1 cellular context compared by ENCODE assay signal in the genomic region with DNA sequence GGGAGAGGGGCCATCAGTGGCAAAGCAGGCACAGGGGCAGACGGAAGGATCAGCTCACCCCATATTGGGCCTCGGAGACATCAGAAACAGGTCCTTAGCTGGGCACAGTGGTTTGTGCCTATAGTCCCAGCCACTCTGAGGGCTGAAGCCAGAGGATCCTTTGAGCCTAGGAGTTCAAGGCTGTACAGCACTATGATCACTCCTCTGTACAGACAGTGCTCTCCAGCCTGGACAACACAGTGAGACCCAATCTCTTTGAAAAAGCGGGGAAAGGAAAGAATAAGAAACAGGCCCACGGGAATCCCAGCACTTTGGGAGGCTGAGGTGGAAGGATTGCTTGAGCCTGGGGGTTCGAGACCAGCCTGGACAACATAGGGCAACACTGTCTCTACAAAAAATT.
TF ChIP-seq lines count a peak whose summit lies in the region.

No MANE protein-coding gene starts in this region.

TF ChIP-seq in IMR-90, 13 proteins besides CTCF, POLR2A, EP300 and RAD21:
- TF ChIP-seq MAFK (IDR thresholded peaks at IDR 0.05; ENCODE audit: low read depth, low read length) (no peak), RCOR1 (IDR thresholded peaks at IDR 0.05; ENCODE audit: insufficient replicate concordance, low read length) (no peak), FOS (IDR thresholded peaks at IDR 0.05; ENCODE audit: low read depth, low read length) (no peak), MXI1 (IDR thresholded peaks at IDR 0.05; ENCODE audit: borderline replicate concordance, low read depth, low read length) (no peak), NFE2L2 (IDR thresholded peaks at IDR 0.05; ENCODE audit: low read depth, low read length) (no peak)
- TF ChIP-seq, protein P1, sequence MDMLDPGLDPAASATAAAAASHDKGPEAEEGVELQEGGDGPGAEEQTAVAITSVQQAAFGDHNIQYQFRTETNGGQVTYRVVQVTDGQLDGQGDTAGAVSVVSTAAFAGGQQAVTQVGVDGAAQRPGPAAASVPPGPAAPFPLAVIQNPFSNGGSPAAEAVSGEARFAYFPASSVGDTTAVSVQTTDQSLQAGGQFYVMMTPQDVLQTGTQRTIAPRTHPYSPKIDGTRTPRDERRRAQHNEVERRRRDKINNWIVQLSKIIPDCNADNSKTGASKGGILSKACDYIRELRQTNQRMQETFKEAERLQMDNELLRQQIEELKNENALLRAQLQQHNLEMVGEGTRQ (IDR thresholded peaks at IDR 0.05; ENCODE audit: low read depth, low read length): no peak
TF ChIP-seq in IMR-90: peak in this region for 0.
